In genomic region chr18:60060026-60060425, GRCh38 we compare ENCODE assay signal across 28 cellular contexts.
"Had no signal": no experiment of that assay in that cellular context is flagged by ENCODE, and none has a peak within 500 bp of the region (broad histone marks: within the 10 kb centered on the region; RNA-seq: fewer than 3 reads in every experiment).

No MANE protein-coding gene starts in this region.

- H3K4me3 ChIP-seq: ascending aorta, body of pancreas, coronary artery, dorsolateral prefrontal cortex, gastrocnemius medialis, heart right ventricle had no signal

- H3K4me1 ChIP-seq: ascending aorta, body of pancreas, gastrocnemius medialis, heart right ventricle had no signal

- H3K27me3 ChIP-seq: ascending aorta, body of pancreas, foreskin keratinocyte, gastrocnemius medialis had no signal

- H3K9me3 ChIP-seq: ascending aorta, body of pancreas, gastrocnemius medialis, heart right ventricle had no signal

- H3K36me3 ChIP-seq: ascending aorta, gastrocnemius medialis, heart right ventricle had no signal

- H3K27ac ChIP-seq: ascending aorta, body of pancreas, coronary artery, dorsolateral prefrontal cortex, foreskin keratinocyte, gastrocnemius medialis, heart right ventricle had no signal

- DNase-seq: activated CD4-positive, alpha-beta memory T cell treated with anti-CD3 and anti-CD28 coated beads for 36 hours; activated CD4-positive, alpha-beta T cell treated with anti-CD3 and anti-CD28 coated beads for 36 hours; activated CD4-positive, alpha-beta T cell treated with anti-CD3 and anti-CD28 coated beads, Interleukin-2, amount 10 ng/mL, durations not matched to agents 24 days and 14 days; activated CD4-positive, CD25-positive, alpha-beta regulatory T cell; activated CD4-positive, CD25-positive, alpha-beta regulatory T cell treated with anti-CD3 and anti-CD28 coated beads, Interleukin-2, amount 50 U/mL, for 72 hours; activated CD8-positive, alpha-beta memory T cell treated with anti-CD3 and anti-CD28 coated beads, Interleukin-2, amount 10 ng/mL, durations not matched to agents 7 days and 5 days; activated CD8-positive, alpha-beta memory T cell treated with anti-CD3 and anti-CD28 coated beads, Interleukin-2, amount 50 U/mL, for 4 hours; activated CD8-positive, alpha-beta T cell treated with anti-CD3 and anti-CD28 coated beads, Interleukin-2, amount 10 ng/mL, durations not matched to agents 7 days and 5 days; activated effector memory CD4-positive, alpha-beta T cell treated with Interleukin-2 at 50 U/mL for 16 hours; activated gamma-delta T cell treated with Interleukin-2 at 50 U/mL for 16 hours; activated naive CD4-positive, alpha-beta T cell treated with anti-CD3 and anti-CD28 coated beads, Interleukin-2, amount 50 U/mL, for 16 hours; activated naive CD4-positive, alpha-beta T cell treated with Interleukin-2 at 50 U/mL for 16 hours; activated T-cell treated with anti-CD3 and anti-CD28 coated beads for 4 hours; activated T-cell treated with anti-CD3 and anti-CD28 coated beads, Interleukin-2, amount 50 U/mL, for 4 hours; body of pancreas; central memory CD4-positive, alpha-beta T cell; cerebellar nuclear complex; dorsolateral prefrontal cortex; effector memory CD4-positive, alpha-beta T cell; endodermal cell; gastrocnemius medialis; heart right ventricle; T-helper 2 cell had no signal

- ATAC-seq: activated CD4-positive, alpha-beta T cell treated with anti-CD3 and anti-CD28 coated beads for 36 hours; activated CD8-positive, alpha-beta memory T cell treated with anti-CD3 and anti-CD28 coated beads, Interleukin-2, amount 10 ng/mL, durations not matched to agents 7 days and 5 days; activated CD8-positive, alpha-beta T cell treated with anti-CD3 and anti-CD28 coated beads, Interleukin-2, amount 10 ng/mL, durations not matched to agents 7 days and 5 days; activated T-cell treated with anti-CD3 and anti-CD28 coated beads, Interleukin-2, amount 50 U/mL, for 4 hours; activated T-helper 17 cell treated with anti-CD3 and anti-CD28 coated beads, Interleukin-2, amount 50 U/mL, for 72 hours; body of pancreas; esophagus mucosa; gastrocnemius medialis; heart right ventricle had no signal
